In the genomic region with DNA sequence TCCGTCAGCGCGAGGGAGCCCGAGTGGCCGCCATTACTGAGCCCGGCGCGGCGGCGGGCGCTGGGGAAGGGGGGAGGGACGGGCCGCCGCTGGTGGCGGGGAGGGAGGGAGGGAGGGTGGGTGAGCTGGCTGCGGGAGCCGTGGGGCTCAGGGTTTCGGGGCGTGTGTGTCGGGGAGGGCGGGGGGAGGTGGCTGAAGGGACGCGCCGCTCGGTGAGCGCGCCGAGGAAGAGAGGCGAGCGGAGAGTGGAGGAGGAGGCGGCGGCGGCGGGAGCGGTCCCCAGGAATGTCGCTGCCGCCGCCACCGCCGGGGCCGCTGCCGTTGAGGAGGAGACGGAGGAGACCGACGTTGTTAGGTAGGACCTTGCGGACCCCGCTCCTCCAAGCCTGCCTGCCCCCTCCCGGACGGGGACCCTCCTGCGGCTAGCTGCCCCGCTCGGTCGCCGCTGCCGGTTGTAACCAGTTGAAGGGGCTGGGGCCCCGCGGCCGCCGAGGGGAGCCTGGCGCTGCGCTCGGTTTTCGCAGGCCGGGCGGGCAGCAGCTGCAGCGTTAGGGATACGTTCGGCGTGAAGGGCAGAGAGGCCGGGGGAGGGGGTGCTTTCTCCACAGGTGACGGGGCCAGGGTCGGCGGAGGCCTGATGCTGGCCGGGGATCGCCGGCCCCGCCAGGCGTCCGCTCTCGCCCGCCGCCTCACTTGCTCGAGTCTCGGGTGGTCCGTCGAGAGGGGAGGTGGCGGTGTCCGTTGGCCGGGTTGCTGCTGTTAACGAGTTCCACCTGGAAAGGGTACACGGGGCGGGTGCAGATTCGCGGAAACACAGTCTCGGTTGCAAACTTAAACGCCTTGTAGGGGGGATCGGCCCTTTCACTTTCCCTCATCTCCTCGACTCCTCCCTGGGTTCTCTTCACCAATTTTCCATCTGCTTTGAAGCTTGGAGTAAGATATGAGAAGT, we compare ENCODE assay signal across 8 cellular contexts. TPM values are rescaled to one million over a fixed set of nuclear protein-coding genes. Genes with fewer than 3 reads are reported as not detected.
DNase-seq lines count a peak whose midpoint lies in the region; ATAC-seq and TF ChIP-seq lines count a peak whose summit lies in the region.

A gene with protein sequence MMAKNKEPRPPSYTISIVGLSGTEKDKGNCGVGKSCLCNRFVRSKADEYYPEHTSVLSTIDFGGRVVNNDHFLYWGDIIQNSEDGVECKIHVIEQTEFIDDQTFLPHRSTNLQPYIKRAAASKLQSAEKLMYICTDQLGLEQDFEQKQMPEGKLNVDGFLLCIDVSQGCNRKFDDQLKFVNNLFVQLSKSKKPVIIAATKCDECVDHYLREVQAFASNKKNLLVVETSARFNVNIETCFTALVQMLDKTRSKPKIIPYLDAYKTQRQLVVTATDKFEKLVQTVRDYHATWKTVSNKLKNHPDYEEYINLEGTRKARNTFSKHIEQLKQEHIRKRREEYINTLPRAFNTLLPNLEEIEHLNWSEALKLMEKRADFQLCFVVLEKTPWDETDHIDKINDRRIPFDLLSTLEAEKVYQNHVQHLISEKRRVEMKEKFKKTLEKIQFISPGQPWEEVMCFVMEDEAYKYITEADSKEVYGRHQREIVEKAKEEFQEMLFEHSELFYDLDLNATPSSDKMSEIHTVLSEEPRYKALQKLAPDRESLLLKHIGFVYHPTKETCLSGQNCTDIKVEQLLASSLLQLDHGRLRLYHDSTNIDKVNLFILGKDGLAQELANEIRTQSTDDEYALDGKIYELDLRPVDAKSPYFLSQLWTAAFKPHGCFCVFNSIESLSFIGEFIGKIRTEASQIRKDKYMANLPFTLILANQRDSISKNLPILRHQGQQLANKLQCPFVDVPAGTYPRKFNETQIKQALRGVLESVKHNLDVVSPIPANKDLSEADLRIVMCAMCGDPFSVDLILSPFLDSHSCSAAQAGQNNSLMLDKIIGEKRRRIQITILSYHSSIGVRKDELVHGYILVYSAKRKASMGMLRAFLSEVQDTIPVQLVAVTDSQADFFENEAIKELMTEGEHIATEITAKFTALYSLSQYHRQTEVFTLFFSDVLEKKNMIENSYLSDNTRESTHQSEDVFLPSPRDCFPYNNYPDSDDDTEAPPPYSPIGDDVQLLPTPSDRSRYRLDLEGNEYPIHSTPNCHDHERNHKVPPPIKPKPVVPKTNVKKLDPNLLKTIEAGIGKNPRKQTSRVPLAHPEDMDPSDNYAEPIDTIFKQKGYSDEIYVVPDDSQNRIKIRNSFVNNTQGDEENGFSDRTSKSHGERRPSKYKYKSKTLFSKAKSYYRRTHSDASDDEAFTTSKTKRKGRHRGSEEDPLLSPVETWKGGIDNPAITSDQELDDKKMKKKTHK (N-terminal part only) (plus strand): TSS at position 224 of the 949 bp plus-strand sequence. CDS start 13,366 bp downstream, outside the sequence.

- no peaks in the 10 kb centered on the region for H3K36me3 Mint-ChIP-seq in activated T-cell treated with anti-CD3 and anti-CD28 coated beads, Interleukin-2, amount 50 U/mL, for 4 hours (ENCODE audit: insufficient read depth)
- peaks cover 0 to 4% (median 0%) of the 10 kb centered on the region in 5 donors for H3K36me3 Mint-ChIP-seq in naive thymus-derived CD4-positive, alpha-beta T cell

- 0 to 1% methylated on average over 12 to 37 of the region's 98 CpGs for WGBS in esophagus squamous epithelium, 2 donors

- intact Hi-C loops in esophagus squamous epithelium (cut with DNase I): loop anchor here (5.0 kb wide), 1 partner anchor 125 kb away; a partner anchor contains a TSS
- intact Hi-C loops in naive thymus-derived CD4-positive, alpha-beta T cell (cut with micrococcal nuclease): loop anchor here (1.0 to 10.0 kb wide), 11 partner anchors 10 to 1523 kb away; a partner anchor contains a TSS

- ATAC-seq in HG03066 (IDR thresholded peaks at IDR 0.05; ENCODE audit: low read depth, unreplicated experiment): peak; percentile 33
- ATAC-seq in activated T-cell treated with anti-CD3 and anti-CD28 coated beads, Interleukin-2, amount 50 U/mL, for 4 hours: peak; percentile 47 to 53
- peak; percentile 65 for ATAC-seq in naive thymus-derived CD4-positive, alpha-beta T cell

- CTCF ChIA-PET in naive thymus-derived CD4-positive, alpha-beta T cell (lab: Charles Lee): interaction anchor here (1.0 to 1.2 kb wide), 2 partner anchors 122 to 175 kb away, joined by 3 to 5 read pairs; no protein-coding TSS in a partner anchor

- no peaks in the 10 kb centered on the region for H3K9me3 Mint-ChIP-seq in activated T-cell treated with anti-CD3 and anti-CD28 coated beads, Interleukin-2, amount 50 U/mL, for 4 hours
- peaks cover 0 to 2% (median 0%) of the 10 kb centered on the region in 11 donors for H3K9me3 Mint-ChIP-seq in naive thymus-derived CD4-positive, alpha-beta T cell

- peak in 2 of 6 experiments; percentile 10 to 23 for TF ChIP-seq CTCF in esophagus squamous epithelium (IDR thresholded peaks at IDR 0.05)

- TF ChIP-seq POLR2A in esophagus squamous epithelium (IDR thresholded peaks at IDR 0.05): peak in 2 of 4 donors; percentile 18 to 52

- no peaks in the 10 kb centered on the region for H3K9me3 ChIP-seq in esophagus squamous epithelium
- H3K9me3 ChIP-seq in naive thymus-derived CD4-positive, alpha-beta T cell (ENCODE audit: control insufficient read depth in 2 of 3, low read length in 3 of 3): no peaks in the 10 kb centered on the region

- H3K27me3 ChIP-seq in esophagus squamous epithelium: no peaks in the 10 kb centered on the region
- peaks cover 0 to 6% of the 10 kb centered on the region in 2 donors for H3K27me3 ChIP-seq in naive thymus-derived CD4-positive, alpha-beta T cell (ENCODE audit: control insufficient read depth in 2 of 2, insufficient read depth in 2 of 2, low read length in 2 of 2)

- H3K27ac ChIP-seq in esophagus squamous epithelium: peak within 1 kb of the TSS; percentile 99 to 100 (median 99)
- peak within 1 kb of the TSS; percentile 71 for H3K27ac ChIP-seq in naive thymus-derived CD4-positive, alpha-beta T cell (ENCODE audit: low read depth, low read length)
- peak within 1 kb of the TSS; percentile 97 for H3K27ac ChIP-seq in substantia nigra (ENCODE audit: low read depth, low read length, poor library complexity, severe bottlenecking)

- H3K27ac Mint-ChIP-seq in naive thymus-derived CD4-positive, alpha-beta T cell: peak within 1 kb of the TSS; percentile 91 to 99 (median 96)

- no peaks in the 10 kb centered on the region for H3K36me3 ChIP-seq in esophagus squamous epithelium
- peaks cover 0 to 15% (median 0%) of the 10 kb centered on the region in 3 experiments for H3K36me3 ChIP-seq in naive thymus-derived CD4-positive, alpha-beta T cell (ENCODE audit: control insufficient read depth in 2 of 3, insufficient read depth in 3 of 3, low read length in 3 of 3)

- H3K4me3 Mint-ChIP-seq in activated T-cell treated with anti-CD3 and anti-CD28 coated beads, Interleukin-2, amount 50 U/mL, for 4 hours: peak within 1 kb of the TSS; percentile 99
- H3K4me3 Mint-ChIP-seq in naive thymus-derived CD4-positive, alpha-beta T cell: peak within 1 kb of the TSS; percentile 85 to 100 (median 99)

- peaks cover 5 to 73% (median 24%) of the 10 kb centered on the region in 3 donors for H3K4me1 ChIP-seq in esophagus squamous epithelium
- H3K4me1 ChIP-seq in naive thymus-derived CD4-positive, alpha-beta T cell (ENCODE audit: control insufficient read depth in 2 of 2, insufficient read depth in 2 of 2, low read length in 2 of 2): peaks cover 0 to 4% of the 10 kb centered on the region in 2 donors

- H3K4me1 Mint-ChIP-seq in activated T-cell treated with anti-CD3 and anti-CD28 coated beads, Interleukin-2, amount 50 U/mL, for 4 hours (ENCODE audit: low read depth): peaks cover 40% of the 10 kb centered on the region
- H3K4me1 Mint-ChIP-seq in naive thymus-derived CD4-positive, alpha-beta T cell: peaks cover 26 to 56% (median 42%) of the 10 kb centered on the region in 7 donors

- H3K27me3 Mint-ChIP-seq in activated T-cell treated with anti-CD3 and anti-CD28 coated beads, Interleukin-2, amount 50 U/mL, for 4 hours (ENCODE audit: low read depth): no peaks in the 10 kb centered on the region
- peaks cover 0 to 21% (median 0%) of the 10 kb centered on the region in 5 donors for H3K27me3 Mint-ChIP-seq in naive thymus-derived CD4-positive, alpha-beta T cell

- DNase-seq in activated T-cell treated with anti-CD3 and anti-CD28 coated beads for 1 hour (ENCODE audit: low read depth) (peak; percentile 58), NCI-H774 (lab: John Stamatoyannopoulos, UW) (peak; percentile 45), esophagus squamous epithelium (lab: John Stamatoyannopoulos, UW) (no peak), substantia nigra (lab: John Stamatoyannopoulos, UW) (peak in 36 of 49 donors; percentile 30 to 94 (median 64))
- no peak for DNase-seq in activated T-cell treated with anti-CD3 and anti-CD28 coated beads, Interleukin-2, amount 50 U/mL, for 1 hour
- DNase-seq in activated T-cell treated with anti-CD3 and anti-CD28 coated beads, Interleukin-2, amount 50 U/mL, for 4 hours: peak; percentile 63
- peak in 6 of 9 donors; percentile 40 to 77 (median 57) for DNase-seq in naive thymus-derived CD4-positive, alpha-beta T cell

- peak within 1 kb of the TSS; percentile 70 to 99 (median 96) for H3K4me3 ChIP-seq in esophagus squamous epithelium
- H3K4me3 ChIP-seq in naive thymus-derived CD4-positive, alpha-beta T cell (ENCODE audit: low read length): peak within 1 kb of the TSS; percentile 99

- POLR2A ChIA-PET in naive thymus-derived CD4-positive, alpha-beta T cell (lab: Charles Lee): interaction anchor here (0.5 to 3.3 kb wide), 12 partner anchors 8 to 658 kb away, joined by 3 to 46 read pairs (median 4); a partner anchor contains a TSS

RNA-seq across cellular contexts. Expression of the gene that starts here (rescaled TPM):
- 10 to 100 TPM; 35.1 to 37.8 (median 36.4) TPM for total RNA-seq in activated T-cell treated with anti-CD3 and anti-CD28 coated beads, Interleukin-2, amount 50 U/mL, for 4 hours
- total RNA-seq in esophagus squamous epithelium: 100 to 1,000 TPM in 2 of 4 donors, 10 to 100 TPM in 2; 77.7 to 139 (median 100) TPM
- total RNA-seq in naive thymus-derived CD4-positive, alpha-beta T cell: 10 to 100 TPM; 37.9 to 98.2 (median 56.2) TPM
- 10 to 100 TPM; 26.6 to 32.6 TPM for polyA plus RNA-seq in naive thymus-derived CD4-positive, alpha-beta T cell

Comparison
In these comparisons a context has a peak if more than half of its experiments do, and no peak if none do; other contexts are left out.
1. DNase-seq: peak in activated T-cell treated with anti-CD3 and anti-CD28 coated beads for 1 hour (single experiment), NCI-H774 (single experiment), activated T-cell treated with anti-CD3 and anti-CD28 coated beads, Interleukin-2, amount 50 U/mL, for 4 hours (single experiment), naive thymus-derived CD4-positive, alpha-beta T cell (6 of 9) and substantia nigra (36 of 49); none in activated T-cell treated with anti-CD3 and anti-CD28 coated beads, Interleukin-2, amount 50 U/mL, for 1 hour (single experiment) and esophagus squamous epithelium (single experiment).
2. Peak in every context shown above with its lines, with median percentiles within 50 percentile points of each other: ATAC-seq and H3K27ac ChIP-seq.